ENCODE assay signal across 1 cellular context in genomic region chr1:108699375-108700332, GRCh38.
A peak's percentile ranks its signal among the peaks of the same experiment; 100 is the strongest.
TF ChIP-seq lines count a peak whose summit lies in the region.

No MANE protein-coding gene starts in this region.

TF ChIP-seq in GM12878, 131 proteins besides CTCF, POLR2A, EP300 and RAD21:
- TF ChIP-seq EED (IDR thresholded peaks at IDR 0.05; ENCODE audit: low read depth) = no peak
- peak; percentile 25 for TF ChIP-seq E2F8 (IDR thresholded peaks at IDR 0.05; ENCODE audit: low read depth, partially characterized antibody)
- TF ChIP-seq MLLT1 (IDR thresholded peaks at IDR 0.05) = 0 out of 2 replicates have a peak, but pooled peaks have one; percentile 40
- TF ChIP-seq SPI1 (IDR thresholded peaks at IDR 0.05; ENCODE audit: borderline replicate concordance, insufficient read depth, low read depth, low read length) = peak; percentile 33; the same call in 1 of the 2 replicates
